22 cellular contexts compared by ENCODE assay signal in genomic region chr13:33970746-33971145, GRCh38.
DNase-seq lines count a peak whose midpoint lies in the region; ATAC-seq, FAIRE-seq and TF ChIP-seq lines count a peak whose summit lies in the region.
"Had no signal": no experiment of that assay in that cellular context is flagged by ENCODE, and none has a peak within 500 bp of the region (broad histone marks: within the 10 kb centered on the region; RNA-seq: fewer than 3 reads in every experiment).

No MANE protein-coding gene starts in this region.

- CTCF ChIA-PET in HepG2 (lab: Yijun Ruan, JAX; ENCODE audit: low intra/inter-chr PET ratio, low total read pairs): no interaction called here

- no peaks in the 10 kb centered on the region for H3K79me1 ChIP-seq in trophoblast cell (ENCODE audit: low read length)

- no peak overlapping the region for H3K4me2 ChIP-seq in HepG2 (ENCODE audit: low read depth, low read length)
- H3K4me2 ChIP-seq in trophoblast cell (ENCODE audit: low read length): no peak overlapping the region
- H3K4me2 ChIP-seq: BLaER1 treated with 17β-estradiol and CSF1 and Interleukin-3, amounts not matched to agents 10 nM and 100 nM had no signal

- in situ Hi-C loops in HepG2 (cut with HindIII; ENCODE audit: extremely low pct_ligation_motif_present, low pct_unique_long_range_greater_than_20kb) (no loop called here), ACHN (cut with HindIII; ENCODE audit: low pct_ligation_motif_present, low pct_unique_long_range_greater_than_20kb, low sequenced_read_pairs) (no loop called here)

- H3K4me3 ChIP-seq in right atrium auricular region (no peak overlapping the region), HepG2 (replicated peaks in 1 of 3; ENCODE audit: insufficient read depth in 1 of 3, low read depth in 2 of 3, low read length in 3 of 3) (no peak overlapping the region), right lobe of liver (no peak overlapping the region), trophoblast cell (ENCODE audit: low read depth, low read length) (no peak overlapping the region), testis (no peak overlapping the region)
- H3K4me3 ChIP-seq: BLaER1 treated with 17β-estradiol and CSF1 and Interleukin-3, amounts not matched to agents 10 nM and 100 nM had no signal

- no peak for TF ChIP-seq RAD21 in HepG2 (CRISPR knock-in tag; IDR thresholded peaks at IDR 0.05)

- BruUV-seq in HepG2 (replicated peaks; lab: Mats Ljungman, UMichigan): no TSS peak

- H3K14ac ChIP-seq in trophoblast cell (ENCODE audit: low read length): no peak overlapping the region

- ATAC-seq in Right ventricle myocardium superior (ENCODE audit: poor library complexity) (peak; percentile 56), HepG2 (no peak), right lobe of liver (no peak)
- ATAC-seq: CD8-positive, alpha-beta T cell had no signal

- DNase-seq in Right ventricle myocardium superior (no peak), right atrium auricular region (ENCODE audit: low spot score) (no peak), HepG2 (ENCODE audit: low spot score) (no peak), right lobe of liver (no peak), trophoblast cell (no peak), testis (peak; percentile 22), ACHN (no peak)
- no peak for DNase-seq in activated CD4-positive, CD25-positive, alpha-beta regulatory T cell treated with anti-CD3 and anti-CD28 coated beads, Interleukin-2, amount 50 U/mL, for 72 hours
- DNase-seq: 8988T; AML-193; Caco-2; Calu3; CD4-positive, alpha-beta T cell; CD8-positive, alpha-beta T cell; DMS79 treated with DMSO at 0.1 percent for 48 hours; GF-D8 had no signal

- TF ChIP-seq EP300 in HepG2 (IDR thresholded peaks at IDR 0.05; ENCODE audit: low read depth in 2 of 2, low read length in 2 of 2) (no peak), HepG2 (CRISPR knock-in tag; IDR thresholded peaks at IDR 0.05; ENCODE audit: borderline replicate concordance) (no peak)

- intact Hi-C loops in Right ventricle myocardium superior (cut with DNase I) (no loop called here), HepG2 (cut with micrococcal nuclease; ENCODE audit: unreplicated experiment) (no loop called here), right lobe of liver (cut with DNase I) (no loop called here), testis (cut with DNase I; ENCODE audit: low total_unique reads) (no loop called here)

- TF ChIP-seq POLR2A in HepG2 (IDR thresholded peaks at IDR 0.05; ENCODE audit: insufficient read depth in 1 of 2, low read depth in 2 of 2, low read length in 2 of 2) (no peak), right lobe of liver (IDR thresholded peaks at IDR 0.05) (no peak), testis (IDR thresholded peaks at IDR 0.05) (no peak)

- no peak overlapping the region for H4K12ac ChIP-seq in trophoblast cell (ENCODE audit: low read depth, low read length)

- TF ChIP-seq CTCF in right atrium auricular region (IDR thresholded peaks at IDR 0.05) (no peak), HepG2 (CRISPR knock-in tag; IDR thresholded peaks at IDR 0.05) (no peak), right lobe of liver (IDR thresholded peaks at IDR 0.05) (no peak), testis (IDR thresholded peaks at IDR 0.05) (no peak)

- H2AFZ ChIP-seq in HepG2 (ENCODE audit: low read length): no peak overlapping the region
- peak overlapping the region; percentile 6 for H2AFZ ChIP-seq in trophoblast cell (ENCODE audit: insufficient read depth, low read length, poor library complexity)

- POLR2A ChIA-PET in HepG2 (lab: Yijun Ruan, JAX): no interaction called here

- no peak overlapping the region for H2BK5ac ChIP-seq in trophoblast cell (ENCODE audit: low read depth, low read length, poor library complexity)

- H3K4me1 ChIP-seq in right atrium auricular region (no peaks in the 10 kb centered on the region), HepG2 (ENCODE audit: insufficient read depth, low read length) (peaks cover 34% of the 10 kb centered on the region), right lobe of liver (peaks cover 0 to 15% (median 0%) of the 10 kb centered on the region in 4 donors), trophoblast cell (ENCODE audit: control insufficient read depth in 1 of 2, insufficient read depth in 2 of 2, low read length in 2 of 2) (no peaks in the 10 kb centered on the region), testis (no peaks in the 10 kb centered on the region)
- H3K4me1 ChIP-seq: BLaER1 treated with 17β-estradiol and CSF1 and Interleukin-3, amounts not matched to agents 10 nM and 100 nM; Caco-2 had no signal

- FAIRE-seq in HepG2 (lab: Jason Lieb, UNC): no peak
- FAIRE-seq: A204.1, D721Med, GM12891, GM19239 had no signal

- no peak overlapping the region for H3K9ac ChIP-seq in HepG2 (ENCODE audit: insufficient read depth, low read depth, low read length)
- H3K9ac ChIP-seq in trophoblast cell (ENCODE audit: low read length): no peak overlapping the region
- H3K9ac ChIP-seq: BLaER1 treated with 17β-estradiol and CSF1 and Interleukin-3, amounts not matched to agents 10 nM and 100 nM had no signal

- H3K23ac ChIP-seq in trophoblast cell (ENCODE audit: low read length): no peak overlapping the region

- no peak overlapping the region for H2BK120ac ChIP-seq in trophoblast cell (ENCODE audit: insufficient read depth, low read length, poor library complexity)

- whole genome bisulfite sequencing in HepG2 (ENCODE audit: low lambda C conversion rate): 86% methylated on average over 1 of the region's 1 CpG
- 83% methylated on average over 1 of the region's 1 CpG for WGBS in right lobe of liver (ENCODE audit: insufficient coverage, low coverage, low lambda C conversion rate, missing lambda C conversion rate)
- no CpG with 5 or more reads among the region's 1 CpG for WGBS in trophoblast cell (ENCODE audit: extremely low coverage, insufficient coverage, insufficient read length)
- 73 to 89% methylated on average over 1 of the region's 1 CpG for WGBS in testis, 2 donors

- H3K27me3 ChIP-seq in right atrium auricular region: no peaks in the 10 kb centered on the region
- H3K27me3 ChIP-seq in HepG2 (ENCODE audit: control insufficient read depth in 1 of 2, insufficient read depth in 2 of 2, low read length in 2 of 2): no peaks in the 10 kb centered on the region
- H3K27me3 ChIP-seq in right lobe of liver: no peaks in the 10 kb centered on the region
- H3K27me3 ChIP-seq in trophoblast cell (ENCODE audit: insufficient read depth, low read length): no peaks in the 10 kb centered on the region
- no peaks in the 10 kb centered on the region for H3K27me3 ChIP-seq in testis
- H3K27me3 ChIP-seq: BLaER1 treated with 17β-estradiol and CSF1 and Interleukin-3, amounts not matched to agents 10 nM and 100 nM had no signal

- H4K8ac ChIP-seq in trophoblast cell (ENCODE audit: low read depth, low read length): no peak overlapping the region

- H4K20me1 ChIP-seq in HepG2 (ENCODE audit: insufficient read depth, low read length): no peaks in the 10 kb centered on the region
- H4K20me1 ChIP-seq: BLaER1 treated with 17β-estradiol and CSF1 and Interleukin-3, amounts not matched to agents 10 nM and 100 nM had no signal

- no peak overlapping the region for H3K18ac ChIP-seq in trophoblast cell (ENCODE audit: low read length)

- H3K79me2 ChIP-seq in HepG2 (ENCODE audit: insufficient read depth, low read length): no peaks in the 10 kb centered on the region
- no peaks in the 10 kb centered on the region for H3K79me2 ChIP-seq in trophoblast cell (ENCODE audit: control insufficient read depth, insufficient read depth, low read length, poor library complexity)

- H3K27ac ChIP-seq in right atrium auricular region (no peak overlapping the region), HepG2 (ENCODE audit: extremely low read length, insufficient read depth, low read length) (peak overlapping the region; percentile 97), right lobe of liver (peak overlapping the region in 1 of 3 donors; percentile 90), trophoblast cell (ENCODE audit: low read depth, low read length) (no peak overlapping the region), testis (no peak overlapping the region)
- H3K27ac ChIP-seq: BLaER1 treated with 17β-estradiol and CSF1 and Interleukin-3, amounts not matched to agents 10 nM and 100 nM; C4-2B had no signal

- H3K9me3 ChIP-seq in right atrium auricular region (no peaks in the 10 kb centered on the region), HepG2 (ENCODE audit: low read length) (no peaks in the 10 kb centered on the region), right lobe of liver (no peaks in the 10 kb centered on the region), trophoblast cell (ENCODE audit: insufficient read depth, low read depth, low read length) (no peaks in the 10 kb centered on the region), testis (no peaks in the 10 kb centered on the region)
- H3K9me3 ChIP-seq: Caco-2 had no signal

- no peak overlapping the region for H2AK5ac ChIP-seq in trophoblast cell (ENCODE audit: low read length)

- no peak overlapping the region for H2BK12ac ChIP-seq in trophoblast cell (ENCODE audit: low read length)

- H3K4ac ChIP-seq in trophoblast cell (ENCODE audit: low read depth, low read length): no peak overlapping the region

- H4K91ac ChIP-seq in trophoblast cell (ENCODE audit: low read depth, low read length): no peak overlapping the region

- no peaks in the 10 kb centered on the region for H3K36me3 ChIP-seq in right atrium auricular region
- no peaks in the 10 kb centered on the region; a peak in 1 of 5 replicates for H3K36me3 ChIP-seq in HepG2 (replicated peaks in 1 of 2; ENCODE audit: control insufficient read depth in 1 of 2, insufficient read depth in 2 of 2, low read length in 2 of 2)
- no peaks in the 10 kb centered on the region for H3K36me3 ChIP-seq in right lobe of liver
- no peaks in the 10 kb centered on the region for H3K36me3 ChIP-seq in trophoblast cell (ENCODE audit: control insufficient read depth in 1 of 2, insufficient read depth in 2 of 2, low read length in 2 of 2)
- no peaks in the 10 kb centered on the region for H3K36me3 ChIP-seq in testis (ENCODE audit: low read depth, missing control alignments)
- H3K36me3 ChIP-seq: BLaER1 treated with 17β-estradiol and CSF1 and Interleukin-3, amounts not matched to agents 10 nM and 100 nM had no signal

TF ChIP-seq in HepG2, 621 proteins besides CTCF, POLR2A, EP300 and RAD21 (continues in another document):
- no peak for TF ChIP-seq ZFP36L1 (CRISPR knock-in tag; IDR thresholded peaks at IDR 0.05)
- TF ChIP-seq ZNF800 (CRISPR knock-in tag; IDR thresholded peaks at IDR 0.05): no peak
- TF ChIP-seq ZBTB7A (CRISPR knock-in tag; IDR thresholded peaks at IDR 0.05): no peak
